ENCODE assay signal across 27 cellular contexts in genomic region chr7:105281966-105282365, GRCh38.
"Had no signal": no experiment of that assay in that cellular context is flagged by ENCODE, and none has a peak within 500 bp of the region (broad histone marks: within the 10 kb centered on the region; RNA-seq: fewer than 3 reads in every experiment).

No MANE protein-coding gene starts in this region.

- H3K27ac Mint-ChIP-seq: dendritic cell treated with granulocyte-macrophage colony-stimulating factor and Interleukin-4, amounts not matched to agents 40 ng/mL and 50 ng/mL, for 4 days; endodermal cell; mesothelial cell of epicardium had no signal

- H3K27me3 Mint-ChIP-seq: dendritic cell treated with granulocyte-macrophage colony-stimulating factor and Interleukin-4, amounts not matched to agents 40 ng/mL and 50 ng/mL, for 4 days; effector memory CD8-positive, alpha-beta T cell; naive B cell had no signal

- H3K4me3 ChIP-seq: colonic mucosa, esophagus squamous epithelium, gastroesophageal sphincter, heart left ventricle, hepatocyte, left ventricle myocardium inferior, lower lobe of right lung, mucosa of descending colon had no signal

- H3K36me3 Mint-ChIP-seq: mesothelial cell of epicardium, naive B cell had no signal

- H3K36me3 ChIP-seq: colonic mucosa, esophagus squamous epithelium, gastroesophageal sphincter, heart left ventricle, left ventricle myocardium inferior, lower lobe of right lung had no signal

- H3K4me3 Mint-ChIP-seq: dendritic cell treated with granulocyte-macrophage colony-stimulating factor and Interleukin-4, amounts not matched to agents 40 ng/mL and 50 ng/mL, for 4 days; effector memory CD8-positive, alpha-beta T cell; endodermal cell; immature natural killer cell; mesothelial cell of epicardium; naive B cell had no signal

- H3K4me1 ChIP-seq: colonic mucosa, lower lobe of right lung had no signal

- ATAC-seq: effector memory CD8-positive, alpha-beta T cell; esophagus mucosa; gastroesophageal sphincter; heart left ventricle; left colon; left lobe of liver; lower lobe of right lung; mucosa of descending colon had no signal

- H3K27me3 ChIP-seq: colonic mucosa, esophagus squamous epithelium, gastroesophageal sphincter, heart left ventricle, hepatocyte had no signal

- H3K9me3 ChIP-seq: colonic mucosa, esophagus squamous epithelium, gastroesophageal sphincter, heart left ventricle, left ventricle myocardium inferior, lower lobe of right lung, mucosa of descending colon had no signal

- DNase-seq: colonic mucosa; cortex of kidney; effector CD8-positive, alpha-beta T cell; effector memory CD8-positive, alpha-beta T cell; endodermal cell; erythroblast; esophagus squamous epithelium; foreskin fibroblast; heart left ventricle; hypothalamus; immature natural killer cell; islet precursor cell; kidney; kidney glomerular epithelial cell; left colon; left ventricle myocardium inferior; lower lobe of right lung; mesenchymal stem cell; mucosa of descending colon; naive B cell had no signal

- H2AFZ ChIP-seq: hepatocyte had no signal

- H3K27ac ChIP-seq: colonic mucosa, epithelial cell of prostate, esophagus squamous epithelium, gastroesophageal sphincter, heart left ventricle, hepatocyte, left ventricle myocardium inferior, lower lobe of right lung had no signal

- H3K4me2 ChIP-seq: hepatocyte had no signal
